ENCODE assay signal across 11 cellular contexts in the genomic region with DNA sequence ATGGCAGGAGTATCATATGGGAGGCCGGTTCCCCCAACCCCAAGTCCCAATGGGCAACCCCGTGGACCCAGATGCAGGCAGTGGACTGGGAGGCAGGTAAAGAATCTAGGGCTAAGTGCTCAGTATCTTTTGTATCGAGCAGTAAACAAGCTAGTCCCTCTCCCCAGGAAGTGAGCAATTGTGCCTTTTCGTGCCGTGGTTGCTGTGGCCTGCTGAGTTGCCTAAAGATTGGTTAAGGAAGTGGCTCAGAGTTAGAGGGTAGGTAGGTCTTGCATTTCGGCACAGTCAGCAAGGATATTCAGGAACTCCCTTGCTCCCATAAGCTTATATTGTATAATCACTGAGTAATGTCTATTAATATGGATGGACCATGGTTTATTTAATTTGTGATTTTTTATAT. TPM values are rescaled to one million over a fixed set of nuclear protein-coding genes. Genes with fewer than 3 reads are reported as not detected.
A peak's percentile ranks its signal among the peaks of the same experiment; 100 is the strongest.
DNase-seq lines count a peak whose midpoint lies in the region; ATAC-seq, FAIRE-seq and TF ChIP-seq lines count a peak whose summit lies in the region.
"Had no signal": no experiment of that assay in that cellular context is flagged by ENCODE, and none has a peak within 500 bp of the region (broad histone marks: within the 10 kb centered on the region; RNA-seq: fewer than 3 reads in every experiment).

No MANE protein-coding gene starts in this region.

- no peak overlapping the region for H3K4me2 ChIP-seq in MM.1S (ENCODE audit: low read depth, low read length)

- DNase-seq in CD1c-positive myeloid dendritic cell (ENCODE audit: extremely low spot score) (peak; percentile 50), MM.1S (peak; percentile 48), lower lobe of right lung (no peak), kidney (no peak), COLO668 (lab: John Stamatoyannopoulos, UW; ENCODE audit: unreplicated experiment) (no peak)
- DNase-seq in activated CD8-positive, alpha-beta memory T cell treated with anti-CD3 and anti-CD28 coated beads for 4 hours (ENCODE audit: low read depth in 2 of 2): peak; percentile 11 to 15
- DNase-seq: testis had no signal

- H2AFZ ChIP-seq in MM.1S (ENCODE audit: low read length): peak overlapping the region; percentile 26; the same call in 1 of the 2 replicates

- H3K27me3 ChIP-seq in MM.1S (replicated peaks; ENCODE audit: insufficient read depth, low read length): no peaks in the 10 kb centered on the region
- peaks cover 22% of the 10 kb centered on the region for H3K27me3 ChIP-seq in lower lobe of right lung (ENCODE audit: low read depth)
- H3K27me3 ChIP-seq: testis had no signal

- H3F3A ChIP-seq in MM.1S (ENCODE audit: insufficient read depth, low read length): no peaks in the 10 kb centered on the region

- no peaks in the 10 kb centered on the region for H4K20me1 ChIP-seq in MM.1S (ENCODE audit: insufficient read depth, low read length)

- no peak overlapping the region for H3K27ac ChIP-seq in MM.1S (ENCODE audit: low read length)
- peak overlapping the region; percentile 26 for H3K27ac ChIP-seq in lower lobe of right lung
- H3K27ac ChIP-seq in kidney (ENCODE audit: low read depth in 2 of 2, low read length in 2 of 2): no peak overlapping the region
- H3K27ac ChIP-seq: testis had no signal

- no peak for FAIRE-seq in kidney (lab: Jason Lieb, UNC)
- FAIRE-seq: TTC549 had no signal

- no peaks in the 10 kb centered on the region for H3K79me2 ChIP-seq in MM.1S (ENCODE audit: low read length)

- intact Hi-C loops in lower lobe of right lung (cut with DNase I): no loop called here
- intact Hi-C loops in kidney (cut with DNase I): no loop called here

- H3K9ac ChIP-seq in MM.1S (ENCODE audit: low read length): no peak overlapping the region
- H3K9ac ChIP-seq in kidney (ENCODE audit: low read length in 2 of 2): no peak overlapping the region

- peak in 1 of 2 donors; percentile 42 for ATAC-seq in lower lobe of right lung
- ATAC-seq in GM18867 (IDR thresholded peaks at IDR 0.05; ENCODE audit: unreplicated experiment): no peak
- no peak for ATAC-seq in HG02970 (IDR thresholded peaks at IDR 0.05; ENCODE audit: low FRiP score, unreplicated experiment)

- H3K4me1 ChIP-seq in MM.1S (ENCODE audit: low read length): peaks cover 9% of the 10 kb centered on the region; the same call in 1 of the 2 replicates
- peaks cover 14% of the 10 kb centered on the region for H3K4me1 ChIP-seq in lower lobe of right lung
- no peaks in the 10 kb centered on the region for H3K4me1 ChIP-seq in kidney (ENCODE audit: control insufficient read depth in 1 of 2, insufficient read depth in 1 of 2, low read depth in 1 of 2, low read length in 2 of 2)
- H3K4me1 ChIP-seq: testis had no signal

- H3K36me3 ChIP-seq in MM.1S (replicated peaks; ENCODE audit: insufficient read depth, low read length) (no peaks in the 10 kb centered on the region), lower lobe of right lung (no peaks in the 10 kb centered on the region), kidney (ENCODE audit: control insufficient read depth in 1 of 2, insufficient read depth in 2 of 2, low read length in 2 of 2) (no peaks in the 10 kb centered on the region)

- H3K4me3 ChIP-seq in MM.1S (ENCODE audit: low read length) (no peak overlapping the region), lower lobe of right lung (no peak overlapping the region), kidney (ENCODE audit: low read length in 2 of 2) (no peak overlapping the region)
- H3K4me3 ChIP-seq: testis had no signal

- TF ChIP-seq CTCF in MM.1S (IDR thresholded peaks at IDR 0.05; ENCODE audit: low read length): no peak
- no peak for TF ChIP-seq CTCF in lower lobe of right lung (IDR thresholded peaks at IDR 0.05)
- TF ChIP-seq CTCF in kidney (IDR thresholded peaks at IDR 0.05; ENCODE audit: borderline replicate concordance, extremely low read depth, insufficient read depth): no peak

- no peaks in the 10 kb centered on the region for H3K9me2 ChIP-seq in MM.1S (replicated peaks; ENCODE audit: insufficient read depth, low read length)

- H3K9me3 ChIP-seq in MM.1S (replicated peaks; ENCODE audit: insufficient read depth, low read length): no peaks in the 10 kb centered on the region
- no peaks in the 10 kb centered on the region for H3K9me3 ChIP-seq in lower lobe of right lung
- H3K9me3 ChIP-seq in kidney (ENCODE audit: control insufficient read depth in 1 of 2, low read length in 2 of 2): no peaks in the 10 kb centered on the region
- H3K9me3 ChIP-seq: testis had no signal

RNA-seq across cellular contexts. Expression of a gene that starts 1.3 kb away (rescaled TPM):
- total RNA-seq in lower lobe of right lung (0.03 TPM), kidney (0.50 TPM)
- polyA plus RNA-seq in kidney (ENCODE audit: insufficient read depth, low read depth, low replicate concordance): not detected
- polyA plus RNA-seq: fibroblast of lung had no signal

RNA-seq across cellular contexts. Expression of a gene that starts 10.9 kb away (rescaled TPM):
- total RNA-seq in lower lobe of right lung (83.9 TPM), kidney (67.3 TPM)
- polyA plus RNA-seq in kidney (ENCODE audit: insufficient read depth, low read depth, low replicate concordance): 126 TPM

Comparison
In these comparisons a context has a peak if more than half of its experiments do, and no peak if none do; other contexts are left out.
1. DNase-seq: peak in CD1c-positive myeloid dendritic cell (single experiment), MM.1S (single experiment) and activated CD8-positive, alpha-beta memory T cell treated with anti-CD3 and anti-CD28 coated beads for 4 hours (2 of 2); none in lower lobe of right lung (single experiment), kidney (single experiment) and COLO668 (single experiment).